1 cellular context compared by ENCODE assay signal in the genomic region with DNA sequence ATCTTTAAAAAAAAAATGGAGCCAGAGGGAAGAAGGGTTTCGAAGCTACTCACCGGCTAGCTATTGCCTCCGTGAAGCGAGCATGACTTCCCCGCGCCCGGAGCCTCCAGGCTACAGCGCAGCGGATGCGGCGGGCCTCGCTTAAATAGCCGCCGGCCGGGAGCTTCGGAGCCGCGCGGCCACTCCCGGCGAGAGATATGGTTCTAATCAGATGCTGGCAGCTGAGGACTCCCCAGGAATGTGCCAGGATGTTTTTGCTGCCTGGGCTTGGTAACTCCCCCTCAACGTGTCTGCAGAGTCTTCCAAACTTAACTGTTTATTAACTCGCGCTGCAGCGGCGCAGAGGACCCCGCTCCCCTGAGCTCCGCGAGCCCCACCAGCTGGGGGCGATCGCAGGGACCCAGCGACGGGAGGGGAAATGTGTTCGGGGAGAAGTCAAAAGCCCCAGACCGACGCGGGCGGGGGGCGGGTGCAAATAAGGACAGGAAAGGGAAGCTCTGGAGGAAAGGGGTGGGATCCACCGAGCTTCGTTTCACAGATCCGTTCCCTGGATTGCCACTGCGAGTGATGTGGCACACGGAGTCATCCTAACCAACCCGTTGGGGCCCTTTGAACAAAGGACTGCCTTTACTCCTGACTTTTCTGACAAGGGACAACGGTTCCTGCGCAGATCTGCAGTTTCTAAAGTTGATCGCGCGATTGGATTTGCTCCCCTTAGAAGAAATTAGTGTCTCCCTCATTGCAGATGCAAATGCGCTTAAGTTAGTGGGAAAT.
A peak's percentile ranks its signal among the peaks of the same experiment; 100 is the strongest.
TF ChIP-seq lines count a peak whose summit lies in the region.

A gene (minus strand): TSS at position 230 of the 774 bp plus-strand sequence. CDS start 30,660 bp downstream, outside the sequence.

TF ChIP-seq in HepG2, 621 proteins besides CTCF, POLR2A, EP300 and RAD21 (continued from another document):
- TF ChIP-seq, protein P1, sequence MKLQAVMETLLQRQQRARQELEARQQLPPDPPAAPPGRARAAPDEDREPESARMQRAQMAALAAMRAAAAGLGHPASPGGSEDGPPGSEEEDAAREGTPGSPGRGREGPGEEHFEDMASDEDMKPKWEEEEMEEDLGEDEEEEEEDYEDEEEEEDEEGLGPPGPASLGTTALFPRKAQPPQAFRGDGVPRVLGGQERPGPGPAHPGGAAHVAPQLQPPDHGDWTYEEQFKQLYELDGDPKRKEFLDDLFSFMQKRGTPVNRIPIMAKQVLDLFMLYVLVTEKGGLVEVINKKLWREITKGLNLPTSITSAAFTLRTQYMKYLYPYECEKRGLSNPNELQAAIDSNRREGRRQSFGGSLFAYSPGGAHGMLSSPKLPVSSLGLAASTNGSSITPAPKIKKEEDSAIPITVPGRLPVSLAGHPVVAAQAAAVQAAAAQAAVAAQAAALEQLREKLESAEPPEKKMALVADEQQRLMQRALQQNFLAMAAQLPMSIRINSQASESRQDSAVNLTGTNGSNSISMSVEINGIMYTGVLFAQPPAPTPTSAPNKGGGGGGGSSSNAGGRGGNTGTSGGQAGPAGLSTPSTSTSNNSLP (IDR thresholded peaks at IDR 0.05; ENCODE audit: low read depth, low read length): no peak
- no peak for TF ChIP-seq RARA (CRISPR knock-in tag; IDR thresholded peaks at IDR 0.05)
- no peak for TF ChIP-seq HOXA9 (CRISPR knock-in tag; IDR thresholded peaks at IDR 0.05; ENCODE audit: borderline replicate concordance)
- TF ChIP-seq ZNF768 (CRISPR knock-in tag; IDR thresholded peaks at IDR 0.05): peak; percentile 61; the same call in 1 of the 2 replicates
- TF ChIP-seq CEBPB (IDR thresholded peaks at IDR 0.05; ENCODE audit: borderline replicate concordance, low read depth, low read length): no peak
- no peak for TF ChIP-seq ZNF589 (CRISPR knock-in tag; conservative IDR thresholded peaks at IDR 0.05)
- peak; percentile 36 for TF ChIP-seq STAG1 (CRISPR knock-in tag; IDR thresholded peaks at IDR 0.05)
- TF ChIP-seq, protein P2, sequence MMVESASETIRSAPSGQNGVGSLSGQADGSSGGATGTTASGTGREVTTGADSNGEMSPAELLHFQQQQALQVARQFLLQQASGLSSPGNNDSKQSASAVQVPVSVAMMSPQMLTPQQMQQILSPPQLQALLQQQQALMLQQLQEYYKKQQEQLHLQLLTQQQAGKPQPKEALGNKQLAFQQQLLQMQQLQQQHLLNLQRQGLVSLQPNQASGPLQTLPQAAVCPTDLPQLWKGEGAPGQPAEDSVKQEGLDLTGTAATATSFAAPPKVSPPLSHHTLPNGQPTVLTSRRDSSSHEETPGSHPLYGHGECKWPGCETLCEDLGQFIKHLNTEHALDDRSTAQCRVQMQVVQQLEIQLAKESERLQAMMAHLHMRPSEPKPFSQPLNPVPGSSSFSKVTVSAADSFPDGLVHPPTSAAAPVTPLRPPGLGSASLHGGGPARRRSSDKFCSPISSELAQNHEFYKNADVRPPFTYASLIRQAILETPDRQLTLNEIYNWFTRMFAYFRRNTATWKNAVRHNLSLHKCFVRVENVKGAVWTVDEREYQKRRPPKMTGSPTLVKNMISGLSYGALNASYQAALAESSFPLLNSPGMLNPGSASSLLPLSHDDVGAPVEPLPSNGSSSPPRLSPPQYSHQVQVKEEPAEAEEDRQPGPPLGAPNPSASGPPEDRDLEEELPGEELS (CRISPR knock-in tag; IDR thresholded peaks at IDR 0.05): peak; percentile 39; the same call in 1 of the 2 replicates
- TF ChIP-seq ZNF296 (CRISPR knock-in tag; conservative IDR thresholded peaks at IDR 0.05): no peak
- TF ChIP-seq ZNF879 (CRISPR knock-in tag; IDR thresholded peaks at IDR 0.05): no peak
- TF ChIP-seq, protein P3, sequence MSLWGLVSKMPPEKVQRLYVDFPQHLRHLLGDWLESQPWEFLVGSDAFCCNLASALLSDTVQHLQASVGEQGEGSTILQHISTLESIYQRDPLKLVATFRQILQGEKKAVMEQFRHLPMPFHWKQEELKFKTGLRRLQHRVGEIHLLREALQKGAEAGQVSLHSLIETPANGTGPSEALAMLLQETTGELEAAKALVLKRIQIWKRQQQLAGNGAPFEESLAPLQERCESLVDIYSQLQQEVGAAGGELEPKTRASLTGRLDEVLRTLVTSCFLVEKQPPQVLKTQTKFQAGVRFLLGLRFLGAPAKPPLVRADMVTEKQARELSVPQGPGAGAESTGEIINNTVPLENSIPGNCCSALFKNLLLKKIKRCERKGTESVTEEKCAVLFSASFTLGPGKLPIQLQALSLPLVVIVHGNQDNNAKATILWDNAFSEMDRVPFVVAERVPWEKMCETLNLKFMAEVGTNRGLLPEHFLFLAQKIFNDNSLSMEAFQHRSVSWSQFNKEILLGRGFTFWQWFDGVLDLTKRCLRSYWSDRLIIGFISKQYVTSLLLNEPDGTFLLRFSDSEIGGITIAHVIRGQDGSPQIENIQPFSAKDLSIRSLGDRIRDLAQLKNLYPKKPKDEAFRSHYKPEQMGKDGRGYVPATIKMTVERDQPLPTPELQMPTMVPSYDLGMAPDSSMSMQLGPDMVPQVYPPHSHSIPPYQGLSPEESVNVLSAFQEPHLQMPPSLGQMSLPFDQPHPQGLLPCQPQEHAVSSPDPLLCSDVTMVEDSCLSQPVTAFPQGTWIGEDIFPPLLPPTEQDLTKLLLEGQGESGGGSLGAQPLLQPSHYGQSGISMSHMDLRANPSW (CRISPR knock-in tag; IDR thresholded peaks at IDR 0.05; ENCODE audit: borderline replicate concordance): no peak
- TF ChIP-seq, protein P4, sequence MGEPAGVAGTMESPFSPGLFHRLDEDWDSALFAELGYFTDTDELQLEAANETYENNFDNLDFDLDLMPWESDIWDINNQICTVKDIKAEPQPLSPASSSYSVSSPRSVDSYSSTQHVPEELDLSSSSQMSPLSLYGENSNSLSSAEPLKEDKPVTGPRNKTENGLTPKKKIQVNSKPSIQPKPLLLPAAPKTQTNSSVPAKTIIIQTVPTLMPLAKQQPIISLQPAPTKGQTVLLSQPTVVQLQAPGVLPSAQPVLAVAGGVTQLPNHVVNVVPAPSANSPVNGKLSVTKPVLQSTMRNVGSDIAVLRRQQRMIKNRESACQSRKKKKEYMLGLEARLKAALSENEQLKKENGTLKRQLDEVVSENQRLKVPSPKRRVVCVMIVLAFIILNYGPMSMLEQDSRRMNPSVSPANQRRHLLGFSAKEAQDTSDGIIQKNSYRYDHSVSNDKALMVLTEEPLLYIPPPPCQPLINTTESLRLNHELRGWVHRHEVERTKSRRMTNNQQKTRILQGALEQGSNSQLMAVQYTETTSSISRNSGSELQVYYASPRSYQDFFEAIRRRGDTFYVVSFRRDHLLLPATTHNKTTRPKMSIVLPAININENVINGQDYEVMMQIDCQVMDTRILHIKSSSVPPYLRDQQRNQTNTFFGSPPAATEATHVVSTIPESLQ (CRISPR knock-in tag; conservative IDR thresholded peaks at IDR 0.05): no peak
- no peak for TF ChIP-seq ZNF564 (CRISPR knock-in tag; IDR thresholded peaks at IDR 0.05)
- TF ChIP-seq, protein P5, sequence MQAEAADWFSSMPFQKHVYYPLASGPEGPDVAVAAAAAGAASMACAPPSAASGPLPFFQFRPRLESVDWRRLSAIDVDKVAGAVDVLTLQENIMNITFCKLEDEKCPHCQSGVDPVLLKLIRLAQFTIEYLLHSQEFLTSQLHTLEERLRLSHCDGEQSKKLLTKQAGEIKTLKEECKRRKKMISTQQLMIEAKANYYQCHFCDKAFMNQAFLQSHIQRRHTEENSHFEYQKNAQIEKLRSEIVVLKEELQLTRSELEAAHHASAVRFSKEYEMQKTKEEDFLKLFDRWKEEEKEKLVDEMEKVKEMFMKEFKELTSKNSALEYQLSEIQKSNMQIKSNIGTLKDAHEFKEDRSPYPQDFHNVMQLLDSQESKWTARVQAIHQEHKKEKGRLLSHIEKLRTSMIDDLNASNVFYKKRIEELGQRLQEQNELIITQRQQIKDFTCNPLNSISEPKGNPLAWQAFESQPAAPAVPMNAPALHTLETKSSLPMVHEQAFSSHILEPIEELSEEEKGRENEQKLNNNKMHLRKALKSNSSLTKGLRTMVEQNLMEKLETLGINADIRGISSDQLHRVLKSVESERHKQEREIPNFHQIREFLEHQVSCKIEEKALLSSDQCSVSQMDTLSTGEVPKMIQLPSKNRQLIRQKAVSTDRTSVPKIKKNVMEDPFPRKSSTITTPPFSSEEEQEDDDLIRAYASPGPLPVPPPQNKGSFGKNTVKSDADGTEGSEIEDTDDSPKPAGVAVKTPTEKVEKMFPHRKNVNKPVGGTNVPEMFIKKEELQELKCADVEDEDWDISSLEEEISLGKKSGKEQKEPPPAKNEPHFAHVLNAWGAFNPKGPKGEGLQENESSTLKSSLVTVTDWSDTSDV (CRISPR knock-in tag; IDR thresholded peaks at IDR 0.05): no peak
- TF ChIP-seq, protein P6, sequence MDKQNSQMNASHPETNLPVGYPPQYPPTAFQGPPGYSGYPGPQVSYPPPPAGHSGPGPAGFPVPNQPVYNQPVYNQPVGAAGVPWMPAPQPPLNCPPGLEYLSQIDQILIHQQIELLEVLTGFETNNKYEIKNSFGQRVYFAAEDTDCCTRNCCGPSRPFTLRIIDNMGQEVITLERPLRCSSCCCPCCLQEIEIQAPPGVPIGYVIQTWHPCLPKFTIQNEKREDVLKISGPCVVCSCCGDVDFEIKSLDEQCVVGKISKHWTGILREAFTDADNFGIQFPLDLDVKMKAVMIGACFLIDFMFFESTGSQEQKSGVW (CRISPR knock-in tag; IDR thresholded peaks at IDR 0.05; ENCODE audit: borderline replicate concordance): no peak
- no peak for TF ChIP-seq NR3C1 (CRISPR knock-in tag; IDR thresholded peaks at IDR 0.05)
- TF ChIP-seq ATF7-NPFF (CRISPR knock-in tag; IDR thresholded peaks at IDR 0.05; ENCODE audit: low read depth): no peak
- TF ChIP-seq GATAD1 (CRISPR knock-in tag; IDR thresholded peaks at IDR 0.05): no peak
- TF ChIP-seq ZBTB7A (CRISPR knock-in tag; IDR thresholded peaks at IDR 0.05): peak; percentile 51; the same call in 1 of the 2 replicates
- TF ChIP-seq ZNF234 (CRISPR knock-in tag; conservative IDR thresholded peaks at IDR 0.05): no peak
- no peak for TF ChIP-seq ZNF552 (CRISPR knock-in tag; IDR thresholded peaks at IDR 0.05; ENCODE audit: borderline replicate concordance)
- no peak for TF ChIP-seq CBX1 (IDR thresholded peaks at IDR 0.05; ENCODE audit: low read depth)
- no peak for TF ChIP-seq POLR2AphosphoS2 (IDR thresholded peaks at IDR 0.05; ENCODE audit: low read depth, low read length)
- no peak for TF ChIP-seq HDAC6 (IDR thresholded peaks at IDR 0.05; ENCODE audit: low read depth, low read length)
- peak; percentile 75; the same call in 1 of the 2 replicates for TF ChIP-seq KMT2A (CRISPR knock-in tag; IDR thresholded peaks at IDR 0.05)
- no peak for TF ChIP-seq ZKSCAN5 (CRISPR knock-in tag; IDR thresholded peaks at IDR 0.05)
- TF ChIP-seq, protein P7, sequence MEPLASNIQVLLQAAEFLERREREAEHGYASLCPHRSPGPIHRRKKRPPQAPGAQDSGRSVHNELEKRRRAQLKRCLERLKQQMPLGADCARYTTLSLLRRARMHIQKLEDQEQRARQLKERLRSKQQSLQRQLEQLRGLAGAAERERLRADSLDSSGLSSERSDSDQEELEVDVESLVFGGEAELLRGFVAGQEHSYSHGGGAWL (CRISPR knock-in tag; IDR thresholded peaks at IDR 0.05): no peak; the same call in 1 of the 2 replicates
- TF ChIP-seq POLR2G (IDR thresholded peaks at IDR 0.05; ENCODE audit: low read depth, low read length): peak; percentile 43
- no peak for TF ChIP-seq ZC3H4 (CRISPR knock-in tag; IDR thresholded peaks at IDR 0.05; ENCODE audit: borderline replicate concordance)
- TF ChIP-seq HOXA5 (CRISPR knock-in tag; IDR thresholded peaks at IDR 0.05): 0 out of 2 replicates have a peak, but pooled peaks have one; percentile 32
- no peak for TF ChIP-seq ZNF260 (CRISPR knock-in tag; IDR thresholded peaks at IDR 0.05; ENCODE audit: borderline replicate concordance, low read depth)
